ENCODE assay signal across 2 cellular contexts in the genomic region with DNA sequence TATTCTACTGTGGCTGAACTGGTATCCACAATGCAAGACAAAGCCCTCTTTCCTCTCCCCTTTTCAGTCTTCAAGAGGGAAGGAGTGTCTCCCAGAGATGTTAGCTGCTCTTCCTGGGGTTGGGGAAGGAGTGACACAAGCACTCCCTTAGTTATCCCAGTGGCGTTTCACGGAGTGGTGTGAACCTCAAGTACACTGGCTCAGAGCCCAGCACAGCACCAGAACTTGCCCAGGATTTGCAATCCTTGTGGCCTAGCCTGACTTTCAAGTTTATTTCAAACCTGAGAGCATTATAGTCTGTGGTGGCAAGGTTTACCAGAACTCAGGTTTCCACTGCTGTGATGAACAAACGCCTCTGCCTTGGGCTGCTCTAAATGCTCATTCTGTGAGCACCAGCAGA.
TF ChIP-seq lines count a peak whose summit lies in the region.

No MANE protein-coding gene starts in this region.

TF ChIP-seq in SK-N-SH, 30 proteins besides CTCF, POLR2A, EP300 and RAD21 (continued from another document):
- TF ChIP-seq, protein P1, sequence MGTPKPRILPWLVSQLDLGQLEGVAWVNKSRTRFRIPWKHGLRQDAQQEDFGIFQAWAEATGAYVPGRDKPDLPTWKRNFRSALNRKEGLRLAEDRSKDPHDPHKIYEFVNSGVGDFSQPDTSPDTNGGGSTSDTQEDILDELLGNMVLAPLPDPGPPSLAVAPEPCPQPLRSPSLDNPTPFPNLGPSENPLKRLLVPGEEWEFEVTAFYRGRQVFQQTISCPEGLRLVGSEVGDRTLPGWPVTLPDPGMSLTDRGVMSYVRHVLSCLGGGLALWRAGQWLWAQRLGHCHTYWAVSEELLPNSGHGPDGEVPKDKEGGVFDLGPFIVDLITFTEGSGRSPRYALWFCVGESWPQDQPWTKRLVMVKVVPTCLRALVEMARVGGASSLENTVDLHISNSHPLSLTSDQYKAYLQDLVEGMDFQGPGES (IDR thresholded peaks at IDR 0.05; ENCODE audit: low read depth, low read length) = no peak
- no peak for TF ChIP-seq POLR2AphosphoS5 (IDR thresholded peaks at IDR 0.05; ENCODE audit: low read depth, low read length)

TF ChIP-seq in SK-N-SH treated with all-trans-retinoic acid at 6 μM for 48 hours, 23 proteins besides CTCF, POLR2A, EP300 and RAD21 (continued from another document):
- TF ChIP-seq, protein P2, sequence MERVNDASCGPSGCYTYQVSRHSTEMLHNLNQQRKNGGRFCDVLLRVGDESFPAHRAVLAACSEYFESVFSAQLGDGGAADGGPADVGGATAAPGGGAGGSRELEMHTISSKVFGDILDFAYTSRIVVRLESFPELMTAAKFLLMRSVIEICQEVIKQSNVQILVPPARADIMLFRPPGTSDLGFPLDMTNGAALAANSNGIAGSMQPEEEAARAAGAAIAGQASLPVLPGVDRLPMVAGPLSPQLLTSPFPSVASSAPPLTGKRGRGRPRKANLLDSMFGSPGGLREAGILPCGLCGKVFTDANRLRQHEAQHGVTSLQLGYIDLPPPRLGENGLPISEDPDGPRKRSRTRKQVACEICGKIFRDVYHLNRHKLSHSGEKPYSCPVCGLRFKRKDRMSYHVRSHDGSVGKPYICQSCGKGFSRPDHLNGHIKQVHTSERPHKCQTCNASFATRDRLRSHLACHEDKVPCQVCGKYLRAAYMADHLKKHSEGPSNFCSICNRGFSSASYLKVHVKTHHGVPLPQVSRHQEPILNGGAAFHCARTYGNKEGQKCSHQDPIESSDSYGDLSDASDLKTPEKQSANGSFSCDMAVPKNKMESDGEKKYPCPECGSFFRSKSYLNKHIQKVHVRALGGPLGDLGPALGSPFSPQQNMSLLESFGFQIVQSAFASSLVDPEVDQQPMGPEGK (CRISPR knock-in tag; IDR thresholded peaks at IDR 0.05; ENCODE audit: borderline replicate concordance) = no peak
- TF ChIP-seq, protein P3, sequence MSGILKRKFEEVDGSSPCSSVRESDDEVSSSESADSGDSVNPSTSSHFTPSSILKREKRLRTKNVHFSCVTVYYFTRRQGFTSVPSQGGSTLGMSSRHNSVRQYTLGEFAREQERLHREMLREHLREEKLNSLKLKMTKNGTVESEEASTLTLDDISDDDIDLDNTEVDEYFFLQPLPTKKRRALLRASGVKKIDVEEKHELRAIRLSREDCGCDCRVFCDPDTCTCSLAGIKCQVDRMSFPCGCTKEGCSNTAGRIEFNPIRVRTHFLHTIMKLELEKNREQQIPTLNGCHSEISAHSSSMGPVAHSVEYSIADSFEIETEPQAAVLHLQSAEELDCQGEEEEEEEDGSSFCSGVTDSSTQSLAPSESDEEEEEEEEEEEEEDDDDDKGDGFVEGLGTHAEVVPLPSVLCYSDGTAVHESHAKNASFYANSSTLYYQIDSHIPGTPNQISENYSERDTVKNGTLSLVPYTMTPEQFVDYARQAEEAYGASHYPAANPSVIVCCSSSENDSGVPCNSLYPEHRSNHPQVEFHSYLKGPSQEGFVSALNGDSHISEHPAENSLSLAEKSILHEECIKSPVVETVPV (CRISPR knock-in tag; IDR thresholded peaks at IDR 0.05) = no peak
- TF ChIP-seq ZFP30 (CRISPR knock-in tag; IDR thresholded peaks at IDR 0.05) = no peak
- no peak for TF ChIP-seq TCF4 (CRISPR knock-in tag; IDR thresholded peaks at IDR 0.05; ENCODE audit: borderline replicate concordance)
- TF ChIP-seq, protein P4, sequence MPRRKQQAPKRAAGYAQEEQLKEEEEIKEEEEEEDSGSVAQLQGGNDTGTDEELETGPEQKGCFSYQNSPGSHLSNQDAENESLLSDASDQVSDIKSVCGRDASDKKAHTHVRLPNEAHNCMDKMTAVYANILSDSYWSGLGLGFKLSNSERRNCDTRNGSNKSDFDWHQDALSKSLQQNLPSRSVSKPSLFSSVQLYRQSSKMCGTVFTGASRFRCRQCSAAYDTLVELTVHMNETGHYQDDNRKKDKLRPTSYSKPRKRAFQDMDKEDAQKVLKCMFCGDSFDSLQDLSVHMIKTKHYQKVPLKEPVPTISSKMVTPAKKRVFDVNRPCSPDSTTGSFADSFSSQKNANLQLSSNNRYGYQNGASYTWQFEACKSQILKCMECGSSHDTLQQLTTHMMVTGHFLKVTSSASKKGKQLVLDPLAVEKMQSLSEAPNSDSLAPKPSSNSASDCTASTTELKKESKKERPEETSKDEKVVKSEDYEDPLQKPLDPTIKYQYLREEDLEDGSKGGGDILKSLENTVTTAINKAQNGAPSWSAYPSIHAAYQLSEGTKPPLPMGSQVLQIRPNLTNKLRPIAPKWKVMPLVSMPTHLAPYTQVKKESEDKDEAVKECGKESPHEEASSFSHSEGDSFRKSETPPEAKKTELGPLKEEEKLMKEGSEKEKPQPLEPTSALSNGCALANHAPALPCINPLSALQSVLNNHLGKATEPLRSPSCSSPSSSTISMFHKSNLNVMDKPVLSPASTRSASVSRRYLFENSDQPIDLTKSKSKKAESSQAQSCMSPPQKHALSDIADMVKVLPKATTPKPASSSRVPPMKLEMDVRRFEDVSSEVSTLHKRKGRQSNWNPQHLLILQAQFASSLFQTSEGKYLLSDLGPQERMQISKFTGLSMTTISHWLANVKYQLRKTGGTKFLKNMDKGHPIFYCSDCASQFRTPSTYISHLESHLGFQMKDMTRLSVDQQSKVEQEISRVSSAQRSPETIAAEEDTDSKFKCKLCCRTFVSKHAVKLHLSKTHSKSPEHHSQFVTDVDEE (CRISPR knock-in tag; IDR thresholded peaks at IDR 0.05) = no peak
- TF ChIP-seq ZC3H10 (CRISPR knock-in tag; IDR thresholded peaks at IDR 0.05) = no peak
